Comparison of ENCODE assay signal across 17 cellular contexts in genomic region chr17:44077595-44077909, GRCh38. TPM values are rescaled to one million over a fixed set of nuclear protein-coding genes. Genes with fewer than 3 reads are reported as not detected.
A peak's percentile ranks its signal among the peaks of the same experiment; 100 is the strongest.
DNase-seq lines count a peak whose midpoint lies in the region; ATAC-seq and TF ChIP-seq lines count a peak whose summit lies in the region.
"Had no signal": no experiment of that assay in that cellular context is flagged by ENCODE, and none has a peak within 500 bp of the region (broad histone marks: within the 10 kb centered on the region; RNA-seq: fewer than 3 reads in every experiment).

No MANE protein-coding gene starts in this region.

- no peak overlapping the region for H3T11ph ChIP-seq in H9 (ENCODE audit: low read length)

- DNase-seq in H9 (peak; percentile 24), NT2/D1 (ENCODE audit: low read depth, low spot score) (no peak), smooth muscle cell (lab: John Stamatoyannopoulos, UW; ENCODE audit: unreplicated experiment) (no peak), retina (no peak)
- DNase-seq in effector CD4-positive, alpha-beta T cell = no peak
- DNase-seq: activated T-cell treated with anti-CD3 and anti-CD28 coated beads, Interleukin-2, amount 50 U/mL, for 1 hour; erythroblast; naive B cell; NCI-H1436 treated with DMSO at 0.1 percent for 48 hours; NCI-H510A; PC-3; stimulated activated CD4-positive, alpha-beta T cell treated with anti-CD3 and anti-CD28 coated beads, Interleukin-2, amount 100 ng/mL, for 48 hours; T-cell had no signal

- peaks cover 90% of the 10 kb centered on the region for H3K36me3 ChIP-seq in NT2/D1 (ENCODE audit: insufficient read depth, insufficient read length, low read length)
- H3K36me3 ChIP-seq in endocrine pancreas (ENCODE audit: control insufficient read depth, insufficient read depth, low read length) = peaks cover 4% of the 10 kb centered on the region
- H3K36me3 ChIP-seq in smooth muscle cell (ENCODE audit: low read depth) = no peaks in the 10 kb centered on the region

- H3K4me1 Mint-ChIP-seq in H9 = peaks cover 3 to 15% of the 10 kb centered on the region in 2 experiments; a peak in 3 of 4 replicates

- H2AK5ac ChIP-seq in H9 (ENCODE audit: insufficient read length, low read length) = no peak overlapping the region

- H3K56ac ChIP-seq in H9 (ENCODE audit: insufficient read length, low read depth, low read length) = no peak overlapping the region

- H4K5ac ChIP-seq in H9 (ENCODE audit: insufficient read length, low read depth, low read length) = no peak overlapping the region

- H2BK20ac ChIP-seq in H9 (ENCODE audit: low read depth, low read length, poor library complexity, severe bottlenecking) = no peak overlapping the region

- H4K8ac ChIP-seq in H9 (replicated peaks; ENCODE audit: insufficient read length, low read depth, low read length) = no peak overlapping the region

- TF ChIP-seq CTCF in H9 (conservative IDR thresholded peaks at IDR 0.05) (no peak), smooth muscle cell (IDR thresholded peaks at IDR 0.05; ENCODE audit: borderline replicate concordance, insufficient read depth, poor library complexity, severe bottlenecking) (no peak)

- no peak overlapping the region for H3K14ac ChIP-seq in H9 (ENCODE audit: insufficient read depth, low read length)

- ATAC-seq in HG02763 (IDR thresholded peaks at IDR 0.05; ENCODE audit: unreplicated experiment) (no peak), HG03457 (IDR thresholded peaks at IDR 0.05; ENCODE audit: unreplicated experiment) (no peak)
- ATAC-seq: PC-3 had no signal

- H4K20me1 ChIP-seq in H9 (ENCODE audit: control insufficient read depth, insufficient read depth, insufficient read length) (no peaks in the 10 kb centered on the region), smooth muscle cell (ENCODE audit: low read depth) (no peaks in the 10 kb centered on the region)

- no peaks in the 10 kb centered on the region for H3K79me1 ChIP-seq in H9 (ENCODE audit: insufficient read depth, low read depth, low read length, poor library complexity, severe bottlenecking)

- H3K4me3 ChIP-seq in NT2/D1 (ENCODE audit: insufficient read length, low read depth) = no peak overlapping the region
- no peak overlapping the region for H3K4me3 ChIP-seq in endocrine pancreas (ENCODE audit: control insufficient read depth, insufficient read depth, low read length)
- no peak overlapping the region for H3K4me3 ChIP-seq in smooth muscle cell
- H3K4me3 ChIP-seq: adrenal gland had no signal

- H3K27me3 ChIP-seq in H9 (ENCODE audit: insufficient read depth, low read length) (no peaks in the 10 kb centered on the region), NT2/D1 (ENCODE audit: insufficient read depth, insufficient read length) (no peaks in the 10 kb centered on the region), endocrine pancreas (ENCODE audit: control insufficient read depth, insufficient read depth, low read length) (no peaks in the 10 kb centered on the region), smooth muscle cell (ENCODE audit: low read depth) (no peaks in the 10 kb centered on the region)
- H3K27me3 ChIP-seq: adrenal gland had no signal

- no peaks in the 10 kb centered on the region for H3K9me3 Mint-ChIP-seq in H9
- H3K9me3 Mint-ChIP-seq: naive B cell, T-cell had no signal

- H3K9ac ChIP-seq in H9 (ENCODE audit: extremely low read depth, insufficient read length, low read length) = no peak overlapping the region
- peak overlapping the region; percentile 46 for H3K9ac ChIP-seq in NT2/D1 (ENCODE audit: insufficient read length, low read depth)
- peak overlapping the region; percentile 51 for H3K9ac ChIP-seq in endocrine pancreas (ENCODE audit: control insufficient read depth, insufficient read depth, low read length)
- H3K9ac ChIP-seq in smooth muscle cell (ENCODE audit: low read depth) = no peak overlapping the region

- H3K4me1 ChIP-seq in H9 (ENCODE audit: insufficient read depth, low read length) (no peaks in the 10 kb centered on the region), NT2/D1 (ENCODE audit: insufficient read depth, insufficient read length) (peaks cover 21% of the 10 kb centered on the region), endocrine pancreas (ENCODE audit: control insufficient read depth, insufficient read depth, low read length) (no peaks in the 10 kb centered on the region), smooth muscle cell (ENCODE audit: low read depth) (no peaks in the 10 kb centered on the region)
- H3K4me1 ChIP-seq: adrenal gland had no signal

- H3K27ac Mint-ChIP-seq in H9 = peak overlapping the region in 2 of 3 experiments; percentile 76 to 83; a peak in 4 of 7 replicates

- no peak overlapping the region for H4K91ac ChIP-seq in H9 (ENCODE audit: insufficient read length, low read depth, low read length)

- H3K27me3 Mint-ChIP-seq in H9 (ENCODE audit: low read depth) = peaks cover 1% of the 10 kb centered on the region
- H3K27me3 Mint-ChIP-seq: naive B cell, T-cell had no signal

- no peak overlapping the region for H3K4me3 Mint-ChIP-seq in H9
- H3K4me3 Mint-ChIP-seq: naive B cell, T-cell had no signal

- no peak overlapping the region for H2AFZ ChIP-seq in H9 (ENCODE audit: low read length)
- H2AFZ ChIP-seq in smooth muscle cell (ENCODE audit: low read depth) = no peak overlapping the region

- H2BK15ac ChIP-seq in H9 (ENCODE audit: low read depth, low read length) = no peak overlapping the region

- H3F3A ChIP-seq in smooth muscle cell (ENCODE audit: low read depth) = no peaks in the 10 kb centered on the region

- H3K18ac ChIP-seq in H9 (ENCODE audit: insufficient read length, low read depth, low read length) = no peak overlapping the region

- no peak overlapping the region for H2BK12ac ChIP-seq in H9 (ENCODE audit: insufficient read length, low read depth, low read length)

- H3K9me3 ChIP-seq in H9 (ENCODE audit: control insufficient read depth, low read depth, low read length) = no peaks in the 10 kb centered on the region
- no peaks in the 10 kb centered on the region for H3K9me3 ChIP-seq in NT2/D1 (ENCODE audit: insufficient read depth, low read length)
- no peaks in the 10 kb centered on the region for H3K9me3 ChIP-seq in endocrine pancreas (ENCODE audit: control insufficient read depth, low read length)
- H3K9me3 ChIP-seq in smooth muscle cell (replicated peaks; ENCODE audit: low read depth) = no peaks in the 10 kb centered on the region
- H3K9me3 ChIP-seq: adrenal gland had no signal

- H3K4ac ChIP-seq in H9 (ENCODE audit: low read depth, low read length) = no peak overlapping the region

- no peak overlapping the region for H2BK120ac ChIP-seq in H9 (ENCODE audit: low read depth, low read length, poor library complexity, severe bottlenecking)

- no peak overlapping the region for H3K27ac ChIP-seq in H9 (ENCODE audit: insufficient read length, low read depth, low read length)
- peak overlapping the region; percentile 28 for H3K27ac ChIP-seq in smooth muscle cell (ENCODE audit: low read depth)

- H3K36me3 Mint-ChIP-seq in H9 (ENCODE audit: insufficient read depth in 1 of 3, low read depth in 3 of 3) = peaks cover 33 to 81% (median 68%) of the 10 kb centered on the region in 3 experiments; a peak in 6 of 7 replicates

- no CpG with 5 or more reads among the region's 4 CpGs for WGBS in H9 (ENCODE audit: extremely low coverage, insufficient read length, low lambda C conversion rate)
- 88% methylated on average over 4 of the region's 4 CpGs for WGBS in smooth muscle cell (ENCODE audit: low lambda C conversion rate)

- no peaks in the 10 kb centered on the region for H3K23me2 ChIP-seq in H9 (ENCODE audit: insufficient read length, low read depth, low read length, poor library complexity, severe bottlenecking)

- H3K4me2 ChIP-seq in H9 (ENCODE audit: insufficient read depth, insufficient read length, low read length) (no peak overlapping the region), smooth muscle cell (no peak overlapping the region)

- H3K23ac ChIP-seq in H9 (ENCODE audit: insufficient read length, low read depth, low read length) = no peak overlapping the region

- H3K79me2 ChIP-seq in H9 (ENCODE audit: insufficient read depth, low read length) (no peaks in the 10 kb centered on the region), smooth muscle cell (ENCODE audit: low read depth) (peaks cover 12% of the 10 kb centered on the region)

- H2BK5ac ChIP-seq in H9 (ENCODE audit: insufficient read length, low read length) = no peak overlapping the region

RNA-seq across cellular contexts. Expression of gene G6PC3, which starts 7.0 kb away (rescaled TPM):
- total RNA-seq in H9 (2021) (105 and 109 TPM in 2 replicates), smooth muscle cell (32.1 and 40.2 TPM in 2 replicates)
- 103 TPM in 2 replicates for polyA plus RNA-seq in smooth muscle cell

RNA-seq across cellular contexts. Expression of gene LSM12, which starts 11.1 kb away (rescaled TPM):
- total RNA-seq in H9 (2021) = 128 TPM in 2 replicates
- 42.3 and 51.8 TPM in 2 replicates for total RNA-seq in smooth muscle cell
- polyA plus RNA-seq in smooth muscle cell = 52.0 and 66.3 TPM in 2 replicates

RNA-seq across cellular contexts. Expression of gene HDAC5, which starts 45.9 kb away (rescaled TPM):
- 39.5 and 41.3 TPM in 2 replicates for total RNA-seq in H9 (2021)
- 48.7 and 65.3 TPM in 2 replicates for total RNA-seq in smooth muscle cell
- polyA plus RNA-seq in smooth muscle cell = 51.6 and 52.6 TPM in 2 replicates

Comparison
In these comparisons a context has a peak if more than half of its experiments do, and no peak if none do; other contexts are left out.
1. H3K9ac ChIP-seq: peak in NT2/D1 (single experiment) and endocrine pancreas (single experiment); none in H9 (single experiment) and smooth muscle cell (single experiment).